Comparison of ENCODE assay signal across 8 cellular contexts in the genomic region with DNA sequence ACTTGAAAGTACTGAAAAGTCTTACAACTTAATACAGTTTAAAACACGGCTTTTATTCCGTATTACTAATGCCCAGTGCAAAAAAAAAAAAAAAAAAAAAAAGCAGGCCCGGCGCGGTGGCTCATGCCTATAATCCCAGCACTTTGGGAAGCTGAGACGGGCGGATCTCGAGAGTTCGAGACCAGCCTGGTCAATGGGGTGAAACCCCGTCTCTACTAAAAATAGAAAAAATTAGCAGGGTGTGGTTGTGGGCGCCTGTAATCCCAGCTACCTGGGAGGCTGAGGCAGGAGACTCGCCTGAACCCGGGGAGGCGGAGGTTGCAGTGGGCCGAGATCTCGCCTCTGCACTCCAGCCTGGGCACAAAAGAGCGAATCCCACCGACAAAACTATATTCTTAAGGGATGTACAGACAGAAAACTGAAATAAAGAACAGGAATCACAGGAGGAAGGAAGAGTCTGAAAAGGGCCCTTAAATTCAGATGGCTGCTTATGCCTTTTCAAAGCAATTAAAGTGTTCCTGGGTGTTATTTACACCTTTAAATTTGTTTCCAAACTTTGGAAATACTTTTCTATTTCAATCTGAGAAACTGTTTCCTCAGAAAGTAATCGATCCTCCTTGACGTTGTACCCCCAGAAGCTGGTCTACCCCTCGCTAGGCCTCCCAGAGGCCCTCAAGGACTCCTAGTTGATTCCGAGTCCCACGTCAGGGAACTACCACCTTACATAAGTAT. TPM values are rescaled to one million over a fixed set of nuclear protein-coding genes. Genes with fewer than 3 reads are reported as not detected.
A peak's percentile ranks its signal among the peaks of the same experiment; 100 is the strongest.
DNase-seq lines count a peak whose midpoint lies in the region; ATAC-seq and TF ChIP-seq lines count a peak whose summit lies in the region.

No MANE protein-coding gene starts in this region.

- H3K9me3 ChIP-seq in KOPT-K1 (ENCODE audit: insufficient read depth, low read length, poor library complexity, severe bottlenecking) (no peaks in the 10 kb centered on the region), hepatocyte (ENCODE audit: low read depth) (no peaks in the 10 kb centered on the region)

- H3K4me1 ChIP-seq in ACC112 (ENCODE audit: control insufficient read depth, insufficient read depth, low read length, unreplicated experiment) (peaks cover 20% of the 10 kb centered on the region), hepatocyte (ENCODE audit: insufficient read depth) (peaks cover 23% of the 10 kb centered on the region)

- ATAC-seq in GM21390 (IDR thresholded peaks at IDR 0.05; ENCODE audit: unreplicated experiment) (no peak), HG03442 (IDR thresholded peaks at IDR 0.05; ENCODE audit: unreplicated experiment) (no peak)

- no peaks in the 10 kb centered on the region for H3K27me3 ChIP-seq in ACC112 (ENCODE audit: insufficient read depth, low read length)
- H3K27me3 ChIP-seq in hepatocyte, result no peaks in the 10 kb centered on the region

- peaks cover 14% of the 10 kb centered on the region for H4K20me1 ChIP-seq in hepatocyte (ENCODE audit: insufficient read depth, poor library complexity, severe bottlenecking)

- H2AFZ ChIP-seq in ACC112 (ENCODE audit: low read length, unreplicated experiment), result no peak overlapping the region
- no peak overlapping the region for H2AFZ ChIP-seq in hepatocyte

- H3K27ac ChIP-seq in ACC112 (ENCODE audit: low read depth, low read length), result peak overlapping the region; percentile 99
- peak overlapping the region; percentile 99 for H3K27ac ChIP-seq in KOPT-K1 (ENCODE audit: low read depth, low read length, poor library complexity, severe bottlenecking)
- peak overlapping the region; percentile 100 for H3K27ac ChIP-seq in hepatocyte

- no peak for TF ChIP-seq CTCF in hepatocyte (IDR thresholded peaks at IDR 0.05; ENCODE audit: poor library complexity)

- peak; percentile 74 for DNase-seq in activated effector memory CD4-positive, alpha-beta T cell treated with anti-CD3 and anti-CD28 coated beads, Interleukin-2, amount 50 U/mL, for 16 hours
- DNase-seq in hepatocyte (ENCODE audit: low spot score) (no peak), NCI-H2081 (lab: John Stamatoyannopoulos, UW) (no peak)
- DNase-seq in stimulated activated CD4-positive, alpha-beta T cell treated with anti-CD3 and anti-CD28 coated beads, Interleukin-15, amount 100 ng/mL, for 48 hours (ENCODE audit: low read depth in 2 of 2), result peak; percentile 22 to 28

- under 1% methylated on average over 23 of the region's 23 CpGs for WGBS in hepatocyte (ENCODE audit: low lambda C conversion rate, missing lambda C conversion rate)

- H3K4me2 ChIP-seq in hepatocyte, result peak overlapping the region; percentile 77

- H3K4me3 ChIP-seq in ACC112 (ENCODE audit: low read depth, low read length) (peak overlapping the region; percentile 82), hepatocyte (peak overlapping the region; percentile 82)

- H3K36me3 ChIP-seq in ACC112 (ENCODE audit: insufficient read depth, low read length), result peaks cover 8% of the 10 kb centered on the region; the same call in 1 of the 2 replicates
- peaks cover 37% of the 10 kb centered on the region for H3K36me3 ChIP-seq in KOPT-K1 (ENCODE audit: insufficient read depth, low read length)
- no peaks in the 10 kb centered on the region for H3K36me3 ChIP-seq in hepatocyte (replicated peaks; ENCODE audit: insufficient read depth, low read depth)

- H3K9me2 ChIP-seq in hepatocyte (replicated peaks; ENCODE audit: insufficient read depth), result no peaks in the 10 kb centered on the region

- peaks cover 88% of the 10 kb centered on the region for H3K79me2 ChIP-seq in ACC112 (ENCODE audit: control insufficient read depth, insufficient read depth, low read length, unreplicated experiment)
- H3K79me2 ChIP-seq in hepatocyte, result peaks cover 83% of the 10 kb centered on the region

RNA-seq across cellular contexts. Expression of gene KMT2E, which starts 2.1 kb away (rescaled TPM):
- total RNA-seq in hepatocyte, result 65.8 and 69.7 TPM in 2 replicates
- 70.8 and 80.7 TPM in 2 replicates for polyA plus RNA-seq in hepatocyte

Comparison
In these comparisons a context has a peak if more than half of its experiments do, and no peak if none do; other contexts are left out.
1. DNase-seq: peak in activated effector memory CD4-positive, alpha-beta T cell treated with anti-CD3 and anti-CD28 coated beads, Interleukin-2, amount 50 U/mL, for 16 hours (single experiment) and stimulated activated CD4-positive, alpha-beta T cell treated with anti-CD3 and anti-CD28 coated beads, Interleukin-15, amount 100 ng/mL, for 48 hours (2 of 2); none in hepatocyte (single experiment) and NCI-H2081 (0 of 2).
2. Peak in every context shown above with its lines, with median percentiles within 50 percentile points of each other: H3K27ac ChIP-seq.